ENCODE assay signal across 1 cellular context in the genomic region with DNA sequence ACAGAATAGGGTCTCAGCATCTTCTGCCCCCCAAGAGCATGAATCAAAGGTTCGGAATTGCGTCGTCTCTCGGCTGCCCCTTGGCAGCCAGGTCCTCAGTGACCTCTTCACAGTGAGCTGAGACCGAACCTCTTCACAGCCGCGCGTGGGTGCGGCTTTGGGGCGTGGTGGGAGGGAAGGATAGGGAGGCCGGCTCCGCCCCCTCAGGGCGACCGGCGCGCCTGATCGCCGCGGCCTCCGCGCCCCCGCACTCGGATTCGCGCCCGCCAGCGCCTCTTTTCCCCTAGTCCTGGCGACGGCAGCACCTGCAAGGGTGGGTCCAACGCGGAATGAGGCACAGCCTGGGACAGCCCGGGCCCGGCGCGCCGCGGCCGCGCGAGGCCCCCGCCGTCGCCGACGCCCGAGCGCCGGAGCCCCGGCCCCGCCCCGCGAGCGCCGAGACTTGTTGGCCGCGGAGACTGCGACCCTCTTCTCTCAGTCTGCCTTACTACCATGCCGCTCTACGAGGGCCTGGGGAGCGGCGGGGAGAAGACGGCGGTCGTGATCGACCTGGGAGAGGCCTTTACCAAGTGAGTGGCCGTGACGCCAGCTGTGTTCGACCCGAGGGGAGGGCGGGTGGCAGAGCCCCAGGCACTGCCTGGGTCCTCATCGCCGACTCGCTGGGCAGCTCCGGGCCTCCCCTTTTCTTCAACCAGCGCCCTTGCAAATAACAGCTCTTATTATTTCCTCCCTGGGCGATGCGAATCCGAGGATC.
TF ChIP-seq lines count a peak whose summit lies in the region.

A gene (plus strand): TSS at position 424 of the 754 bp plus-strand sequence. CDS start 69 bp downstream, at position 493.

TF ChIP-seq in HEK293, 187 proteins besides CTCF, POLR2A, EP300 and RAD21 (continued from another document and continues in another):
- TF ChIP-seq, protein P1, sequence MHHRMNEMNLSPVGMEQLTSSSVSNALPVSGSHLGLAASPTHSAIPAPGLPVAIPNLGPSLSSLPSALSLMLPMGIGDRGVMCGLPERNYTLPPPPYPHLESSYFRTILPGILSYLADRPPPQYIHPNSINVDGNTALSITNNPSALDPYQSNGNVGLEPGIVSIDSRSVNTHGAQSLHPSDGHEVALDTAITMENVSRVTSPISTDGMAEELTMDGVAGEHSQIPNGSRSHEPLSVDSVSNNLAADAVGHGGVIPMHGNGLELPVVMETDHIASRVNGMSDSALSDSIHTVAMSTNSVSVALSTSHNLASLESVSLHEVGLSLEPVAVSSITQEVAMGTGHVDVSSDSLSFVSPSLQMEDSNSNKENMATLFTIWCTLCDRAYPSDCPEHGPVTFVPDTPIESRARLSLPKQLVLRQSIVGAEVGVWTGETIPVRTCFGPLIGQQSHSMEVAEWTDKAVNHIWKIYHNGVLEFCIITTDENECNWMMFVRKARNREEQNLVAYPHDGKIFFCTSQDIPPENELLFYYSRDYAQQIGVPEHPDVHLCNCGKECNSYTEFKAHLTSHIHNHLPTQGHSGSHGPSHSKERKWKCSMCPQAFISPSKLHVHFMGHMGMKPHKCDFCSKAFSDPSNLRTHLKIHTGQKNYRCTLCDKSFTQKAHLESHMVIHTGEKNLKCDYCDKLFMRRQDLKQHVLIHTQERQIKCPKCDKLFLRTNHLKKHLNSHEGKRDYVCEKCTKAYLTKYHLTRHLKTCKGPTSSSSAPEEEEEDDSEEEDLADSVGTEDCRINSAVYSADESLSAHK (tag by site-specific recombination; IDR thresholded peaks at IDR 0.05) = no peak
- no peak for TF ChIP-seq TRIM28 (IDR thresholded peaks at IDR 0.05; ENCODE audit: borderline replicate concordance, low read length)
- 0 out of 2 replicates have a peak, but pooled peaks have one; percentile 41 for TF ChIP-seq KLF10 (tag by site-specific recombination; IDR thresholded peaks at IDR 0.05)
- no peak for TF ChIP-seq ZNF423 (tag by site-specific recombination; IDR thresholded peaks at IDR 0.05)
- TF ChIP-seq, protein P2, sequence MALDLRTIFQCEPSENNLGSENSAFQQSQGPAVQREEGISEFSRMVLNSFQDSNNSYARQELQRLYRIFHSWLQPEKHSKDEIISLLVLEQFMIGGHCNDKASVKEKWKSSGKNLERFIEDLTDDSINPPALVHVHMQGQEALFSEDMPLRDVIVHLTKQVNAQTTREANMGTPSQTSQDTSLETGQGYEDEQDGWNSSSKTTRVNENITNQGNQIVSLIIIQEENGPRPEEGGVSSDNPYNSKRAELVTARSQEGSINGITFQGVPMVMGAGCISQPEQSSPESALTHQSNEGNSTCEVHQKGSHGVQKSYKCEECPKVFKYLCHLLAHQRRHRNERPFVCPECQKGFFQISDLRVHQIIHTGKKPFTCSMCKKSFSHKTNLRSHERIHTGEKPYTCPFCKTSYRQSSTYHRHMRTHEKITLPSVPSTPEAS (tag by site-specific recombination; IDR thresholded peaks at IDR 0.05) = no peak
- no peak for TF ChIP-seq ZNF138 (tag by site-specific recombination; IDR thresholded peaks at IDR 0.05; ENCODE audit: borderline replicate concordance)
- no peak for TF ChIP-seq ZNF549 (tag by site-specific recombination; IDR thresholded peaks at IDR 0.05)
- TF ChIP-seq GLI2 (tag by site-specific recombination; IDR thresholded peaks at IDR 0.05; ENCODE audit: borderline replicate concordance, low read depth) = no peak
- peak; percentile 33; the same call in 1 of the 2 replicates for TF ChIP-seq KLF7 (tag by site-specific recombination; IDR thresholded peaks at IDR 0.05; ENCODE audit: borderline replicate concordance)
- TF ChIP-seq KLF1 (tag by site-specific recombination; IDR thresholded peaks at IDR 0.05) = peak; percentile 81
- TF ChIP-seq ZNF776 (tag by site-specific recombination; IDR thresholded peaks at IDR 0.05; ENCODE audit: borderline replicate concordance) = no peak
- TF ChIP-seq ZFHX2 (tag by site-specific recombination; conservative IDR thresholded peaks at IDR 0.05) = peak; percentile 92
- no peak for TF ChIP-seq REPIN1 (tag by site-specific recombination; IDR thresholded peaks at IDR 0.05; ENCODE audit: low read depth)
- TF ChIP-seq, protein P3, sequence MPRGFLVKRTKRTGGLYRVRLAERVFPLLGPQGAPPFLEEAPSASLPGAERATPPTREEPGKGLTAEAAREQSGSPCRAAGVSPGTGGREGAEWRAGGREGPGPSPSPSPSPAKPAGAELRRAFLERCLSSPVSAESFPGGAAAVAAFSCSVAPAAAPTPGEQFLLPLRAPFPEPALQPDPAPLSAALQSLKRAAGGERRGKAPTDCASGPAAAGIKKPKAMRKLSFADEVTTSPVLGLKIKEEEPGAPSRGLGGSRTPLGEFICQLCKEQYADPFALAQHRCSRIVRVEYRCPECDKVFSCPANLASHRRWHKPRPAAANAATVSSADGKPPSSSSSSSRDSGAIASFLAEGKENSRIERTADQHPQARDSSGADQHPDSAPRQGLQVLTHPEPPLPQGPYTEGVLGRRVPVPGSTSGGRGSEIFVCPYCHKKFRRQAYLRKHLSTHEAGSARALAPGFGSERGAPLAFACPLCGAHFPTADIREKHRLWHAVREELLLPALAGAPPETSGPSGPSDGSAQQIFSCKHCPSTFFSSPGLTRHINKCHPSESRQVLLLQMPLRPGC (tag by site-specific recombination; IDR thresholded peaks at IDR 0.05) = 0 out of 2 replicates have a peak, but pooled peaks have one; percentile 21
- no peak for TF ChIP-seq ZBTB1 (tag by site-specific recombination; IDR thresholded peaks at IDR 0.05)
- TF ChIP-seq, protein P4, sequence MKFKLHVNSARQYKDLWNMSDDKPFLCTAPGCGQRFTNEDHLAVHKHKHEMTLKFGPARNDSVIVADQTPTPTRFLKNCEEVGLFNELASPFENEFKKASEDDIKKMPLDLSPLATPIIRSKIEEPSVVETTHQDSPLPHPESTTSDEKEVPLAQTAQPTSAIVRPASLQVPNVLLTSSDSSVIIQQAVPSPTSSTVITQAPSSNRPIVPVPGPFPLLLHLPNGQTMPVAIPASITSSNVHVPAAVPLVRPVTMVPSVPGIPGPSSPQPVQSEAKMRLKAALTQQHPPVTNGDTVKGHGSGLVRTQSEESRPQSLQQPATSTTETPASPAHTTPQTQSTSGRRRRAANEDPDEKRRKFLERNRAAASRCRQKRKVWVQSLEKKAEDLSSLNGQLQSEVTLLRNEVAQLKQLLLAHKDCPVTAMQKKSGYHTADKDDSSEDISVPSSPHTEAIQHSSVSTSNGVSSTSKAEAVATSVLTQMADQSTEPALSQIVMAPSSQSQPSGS (tag by site-specific recombination; IDR thresholded peaks at IDR 0.05; ENCODE audit: low read depth) = no peak
- TF ChIP-seq, protein P5, sequence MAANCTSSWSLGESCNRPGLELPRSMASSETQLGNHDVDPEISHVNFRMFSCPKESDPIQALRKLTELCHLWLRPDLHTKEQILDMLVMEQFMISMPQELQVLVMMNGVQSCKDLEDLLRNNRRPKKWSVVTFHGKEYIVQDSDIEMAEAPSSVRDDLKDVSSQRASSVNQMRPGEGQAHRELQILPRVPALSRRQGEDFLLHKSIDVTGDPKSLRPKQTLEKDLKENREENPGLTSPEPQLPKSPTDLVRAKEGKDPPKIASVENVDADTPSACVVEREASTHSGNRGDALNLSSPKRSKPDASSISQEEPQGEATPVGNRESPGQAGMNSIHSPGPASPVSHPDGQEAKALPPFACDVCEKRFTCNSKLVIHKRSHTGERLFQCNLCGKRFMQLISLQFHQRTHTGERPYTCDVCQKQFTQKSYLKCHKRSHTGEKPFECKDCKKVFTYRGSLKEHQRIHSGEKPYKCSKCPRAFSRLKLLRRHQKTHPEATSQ (tag by site-specific recombination; IDR thresholded peaks at IDR 0.05) = no peak
- TF ChIP-seq GFI1B (tag by site-specific recombination; IDR thresholded peaks at IDR 0.05) = no peak
- no peak for TF ChIP-seq ZNF529 (tag by site-specific recombination; IDR thresholded peaks at IDR 0.05; ENCODE audit: insufficient replicate concordance)
- TF ChIP-seq ZNF747 (tag by site-specific recombination; IDR thresholded peaks at IDR 0.05) = no peak
- TF ChIP-seq, protein P6, sequence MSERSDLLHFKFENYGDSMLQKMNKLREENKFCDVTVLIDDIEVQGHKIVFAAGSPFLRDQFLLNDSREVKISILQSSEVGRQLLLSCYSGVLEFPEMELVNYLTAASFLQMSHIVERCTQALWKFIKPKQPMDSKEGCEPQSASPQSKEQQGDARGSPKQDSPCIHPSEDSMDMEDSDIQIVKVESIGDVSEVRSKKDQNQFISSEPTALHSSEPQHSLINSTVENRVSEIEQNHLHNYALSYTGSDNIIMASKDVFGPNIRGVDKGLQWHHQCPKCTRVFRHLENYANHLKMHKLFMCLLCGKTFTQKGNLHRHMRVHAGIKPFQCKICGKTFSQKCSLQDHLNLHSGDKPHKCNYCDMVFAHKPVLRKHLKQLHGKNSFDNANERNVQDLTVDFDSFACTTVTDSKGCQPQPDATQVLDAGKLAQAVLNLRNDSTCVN (tag by site-specific recombination; optimal IDR thresholded peaks at IDR 0.05) = peak; percentile 83
- no peak for TF ChIP-seq MZF1 (tag by site-specific recombination; IDR thresholded peaks at IDR 0.05; ENCODE audit: borderline replicate concordance)
- no peak for TF ChIP-seq ZNF707 (tag by site-specific recombination; IDR thresholded peaks at IDR 0.05)
- no peak for TF ChIP-seq ZSCAN16 (tag by site-specific recombination; IDR thresholded peaks at IDR 0.05)
- peak; percentile 45; the same call in 1 of the 2 replicates for TF ChIP-seq ZNF600 (tag by site-specific recombination; IDR thresholded peaks at IDR 0.05)
- peak; percentile 24; the same call in 1 of the 2 replicates for TF ChIP-seq GLIS1 (tag by site-specific recombination; IDR thresholded peaks at IDR 0.05)
- TF ChIP-seq ZNF426 (tag by site-specific recombination; IDR thresholded peaks at IDR 0.05) = no peak
- no peak for TF ChIP-seq BCL11A (tag by site-specific recombination; IDR thresholded peaks at IDR 0.05; ENCODE audit: low read depth)
- no peak for TF ChIP-seq ZNF571 (tag by site-specific recombination; IDR thresholded peaks at IDR 0.05)
- TF ChIP-seq, protein P7, sequence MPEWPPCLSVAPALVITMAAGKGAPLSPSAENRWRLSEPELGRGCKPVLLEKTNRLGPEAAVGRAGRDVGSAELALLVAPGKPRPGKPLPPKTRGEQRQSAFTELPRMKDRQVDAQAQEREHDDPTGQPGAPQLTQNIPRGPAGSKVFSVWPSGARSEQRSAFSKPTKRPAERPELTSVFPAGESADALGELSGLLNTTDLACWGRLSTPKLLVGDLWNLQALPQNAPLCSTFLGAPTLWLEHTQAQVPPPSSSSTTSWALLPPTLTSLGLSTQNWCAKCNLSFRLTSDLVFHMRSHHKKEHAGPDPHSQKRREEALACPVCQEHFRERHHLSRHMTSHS (tag by site-specific recombination; IDR thresholded peaks at IDR 0.05) = no peak
- TF ChIP-seq, protein P8, sequence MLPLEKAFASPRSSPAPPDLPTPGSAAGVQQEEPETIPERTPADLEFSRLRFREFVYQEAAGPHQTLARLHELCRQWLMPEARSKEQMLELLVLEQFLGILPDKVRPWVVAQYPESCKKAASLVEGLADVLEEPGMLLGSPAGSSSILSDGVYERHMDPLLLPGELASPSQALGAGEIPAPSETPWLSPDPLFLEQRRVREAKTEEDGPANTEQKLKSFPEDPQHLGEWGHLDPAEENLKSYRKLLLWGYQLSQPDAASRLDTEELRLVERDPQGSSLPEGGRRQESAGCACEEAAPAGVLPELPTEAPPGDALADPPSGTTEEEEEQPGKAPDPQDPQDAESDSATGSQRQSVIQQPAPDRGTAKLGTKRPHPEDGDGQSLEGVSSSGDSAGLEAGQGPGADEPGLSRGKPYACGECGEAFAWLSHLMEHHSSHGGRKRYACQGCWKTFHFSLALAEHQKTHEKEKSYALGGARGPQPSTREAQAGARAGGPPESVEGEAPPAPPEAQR (tag by site-specific recombination; IDR thresholded peaks at IDR 0.05) = no peak
- TF ChIP-seq, protein P9, sequence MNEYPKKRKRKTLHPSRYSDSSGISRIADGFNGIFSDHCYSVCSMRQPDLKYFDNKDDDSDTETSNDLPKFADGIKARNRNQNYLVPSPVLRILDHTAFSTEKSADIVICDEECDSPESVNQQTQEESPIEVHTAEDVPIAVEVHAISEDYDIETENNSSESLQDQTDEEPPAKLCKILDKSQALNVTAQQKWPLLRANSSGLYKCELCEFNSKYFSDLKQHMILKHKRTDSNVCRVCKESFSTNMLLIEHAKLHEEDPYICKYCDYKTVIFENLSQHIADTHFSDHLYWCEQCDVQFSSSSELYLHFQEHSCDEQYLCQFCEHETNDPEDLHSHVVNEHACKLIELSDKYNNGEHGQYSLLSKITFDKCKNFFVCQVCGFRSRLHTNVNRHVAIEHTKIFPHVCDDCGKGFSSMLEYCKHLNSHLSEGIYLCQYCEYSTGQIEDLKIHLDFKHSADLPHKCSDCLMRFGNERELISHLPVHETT (tag by site-specific recombination; IDR thresholded peaks at IDR 0.05) = no peak
- 0 out of 2 replicates have a peak, but pooled peaks have one; percentile 17 for TF ChIP-seq ZXDB (tag by site-specific recombination; IDR thresholded peaks at IDR 0.05)
- TF ChIP-seq ZNF132 (tag by site-specific recombination; IDR thresholded peaks at IDR 0.05; ENCODE audit: borderline replicate concordance) = no peak
- TF ChIP-seq ZEB2 (tag by site-specific recombination; IDR thresholded peaks at IDR 0.05) = peak; percentile 31; the same call in 1 of the 2 replicates
- no peak for TF ChIP-seq SP7 (tag by site-specific recombination; IDR thresholded peaks at IDR 0.05)
- no peak for TF ChIP-seq ZNF785 (tag by site-specific recombination; IDR thresholded peaks at IDR 0.05)
- no peak for TF ChIP-seq ZNF266 (tag by site-specific recombination; IDR thresholded peaks at IDR 0.05; ENCODE audit: low read depth)
- TF ChIP-seq ZNF114 (tag by site-specific recombination; IDR thresholded peaks at IDR 0.05) = no peak
- no peak for TF ChIP-seq ZNF146 (tag by site-specific recombination; IDR thresholded peaks at IDR 0.05)
- TF ChIP-seq ZNF341 (tag by site-specific recombination; IDR thresholded peaks at IDR 0.05; ENCODE audit: low read depth) = peak; percentile 90
- no peak for TF ChIP-seq YY1 (tag by site-specific recombination; IDR thresholded peaks at IDR 0.05)
- TF ChIP-seq ZNF560 (tag by site-specific recombination; IDR thresholded peaks at IDR 0.05; ENCODE audit: borderline replicate concordance) = no peak
- TF ChIP-seq, protein P10, sequence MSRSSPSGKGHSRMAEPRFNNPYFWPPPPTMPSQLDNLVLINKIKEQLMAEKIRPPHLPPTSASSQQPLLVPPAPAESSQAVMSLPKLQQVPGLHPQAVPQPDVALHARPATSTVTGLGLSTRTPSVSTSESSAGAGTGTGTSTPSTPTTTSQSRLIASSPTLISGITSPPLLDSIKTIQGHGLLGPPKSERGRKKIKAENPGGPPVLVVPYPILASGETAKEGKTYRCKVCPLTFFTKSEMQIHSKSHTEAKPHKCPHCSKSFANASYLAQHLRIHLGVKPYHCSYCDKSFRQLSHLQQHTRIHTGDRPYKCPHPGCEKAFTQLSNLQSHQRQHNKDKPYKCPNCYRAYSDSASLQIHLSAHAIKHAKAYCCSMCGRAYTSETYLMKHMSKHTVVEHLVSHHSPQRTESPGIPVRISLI (tag by site-specific recombination; IDR thresholded peaks at IDR 0.05) = no peak
- no peak for TF ChIP-seq ZNF558 (tag by site-specific recombination; IDR thresholded peaks at IDR 0.05)
- TF ChIP-seq ZNF274 (IDR thresholded peaks at IDR 0.05; ENCODE audit: low read length) = no peak
- no peak for TF ChIP-seq ZNF274 (tag by site-specific recombination; IDR thresholded peaks at IDR 0.05; ENCODE audit: borderline replicate concordance)
